1 cellular context compared by ENCODE assay signal in genomic region chr7:100082978-100083377, GRCh38.
TF ChIP-seq lines count a peak whose summit lies in the region.

No MANE protein-coding gene starts in this region.

TF ChIP-seq in SK-N-SH, 30 proteins besides CTCF, POLR2A, EP300 and RAD21:
- TF ChIP-seq ZBTB33 (IDR thresholded peaks at IDR 0.05; ENCODE audit: borderline replicate concordance, low read depth) (no peak), JUND (IDR thresholded peaks at IDR 0.05) (no peak), MEF2A (IDR thresholded peaks at IDR 0.05; ENCODE audit: borderline replicate concordance, low read depth) (no peak), NRF1 (IDR thresholded peaks at IDR 0.05; ENCODE audit: low read depth, low read length) (no peak)
